Comparison of ENCODE assay signal across 15 cellular contexts in genomic region chr11:125445731-125446130, GRCh38. TPM values are rescaled to one million over a fixed set of nuclear protein-coding genes. Genes with fewer than 3 reads are reported as not detected.
DNase-seq lines count a peak whose midpoint lies in the region; ATAC-seq and TF ChIP-seq lines count a peak whose summit lies in the region.
"Had no signal": no experiment of that assay in that cellular context is flagged by ENCODE, and none has a peak within 500 bp of the region (broad histone marks: within the 10 kb centered on the region; RNA-seq: fewer than 3 reads in every experiment).

No MANE protein-coding gene starts in this region.

- H3K79me2 ChIP-seq in neural progenitor cell (ENCODE audit: low read depth): no peaks in the 10 kb centered on the region

- no peak overlapping the region for H3K9ac ChIP-seq in neural progenitor cell

- no peak overlapping the region for H3K4me3 ChIP-seq in dorsolateral prefrontal cortex
- no peak overlapping the region for H3K4me3 ChIP-seq in neural progenitor cell
- H3K4me3 ChIP-seq: A549, HAP-1 had no signal

- peaks cover 50% of the 10 kb centered on the region for H3F3A ChIP-seq in neural progenitor cell (ENCODE audit: low read depth)

- H3K4me1 Mint-ChIP-seq in neural progenitor cell: peaks cover 53% of the 10 kb centered on the region
- H3K4me1 Mint-ChIP-seq: CD4-positive, alpha-beta memory T cell had no signal

- H4K20me1 ChIP-seq in neural progenitor cell (ENCODE audit: low read depth): peaks cover 38% of the 10 kb centered on the region

- H2AFZ ChIP-seq in neural progenitor cell (replicated peaks): no peak overlapping the region

- no peaks in the 10 kb centered on the region for H3K27me3 ChIP-seq in dorsolateral prefrontal cortex
- no peaks in the 10 kb centered on the region for H3K27me3 ChIP-seq in neural progenitor cell

- H3K4me2 ChIP-seq in neural progenitor cell: no peak overlapping the region
- H3K4me2 ChIP-seq: A549 had no signal

- no peaks in the 10 kb centered on the region for H3K36me3 ChIP-seq in neural progenitor cell
- H3K36me3 ChIP-seq: BE2C, HAP-1 had no signal

- DNase-seq in caudate nucleus (lab: John Stamatoyannopoulos, UW) (no peak), dorsolateral prefrontal cortex (no peak), neural progenitor cell (ENCODE audit: low spot score) (no peak), HUDEP-2 (lab: John Stamatoyannopoulos, UW; ENCODE audit: unreplicated experiment in 76 of 76) (no peak), NCI-H510A treated with DMSO at 0.1 percent for 48 hours (lab: John Stamatoyannopoulos, UW) (no peak)
- DNase-seq: BE2C; CD4-positive, alpha-beta memory T cell; COR-L47; DMS153; DMS79 treated with DMSO at 0.1 percent for 48 hours; EL had no signal

- H3K4me3 Mint-ChIP-seq in neural progenitor cell: no peak overlapping the region
- H3K4me3 Mint-ChIP-seq: CD4-positive, alpha-beta memory T cell had no signal

- peak overlapping the region; percentile 86 for H3K27ac ChIP-seq in caudate nucleus (ENCODE audit: low read depth, low read length)
- H3K27ac ChIP-seq in dorsolateral prefrontal cortex: peak overlapping the region in 57 of 59 donors; percentile 58 to 100 (median 95)
- H3K27ac ChIP-seq in neural progenitor cell: no peak overlapping the region
- H3K27ac ChIP-seq: A549, C4-2B had no signal

- ATAC-seq in GM21619 (IDR thresholded peaks at IDR 0.05; ENCODE audit: unreplicated experiment): no peak
- ATAC-seq: A549 had no signal

- H3K27me3 Mint-ChIP-seq in neural progenitor cell (ENCODE audit: insufficient read depth, low read depth): no peaks in the 10 kb centered on the region

- H3K27ac Mint-ChIP-seq in neural progenitor cell: peak overlapping the region; percentile 90
- H3K27ac Mint-ChIP-seq: CD4-positive, alpha-beta memory T cell had no signal

- TF ChIP-seq CTCF in dorsolateral prefrontal cortex (IDR thresholded peaks at IDR 0.05 in 54 of 56, conservative IDR thresholded peaks at IDR 0.05 in 2 of 56; ENCODE audit: low read depth in 1 of 56, partially characterized antibody in 56 of 56) (no peak), neural progenitor cell (IDR thresholded peaks at IDR 0.05) (no peak)

- peaks cover 42% of the 10 kb centered on the region for H3K4me1 ChIP-seq in neural progenitor cell
- H3K4me1 ChIP-seq: A549, BE2C had no signal

- peaks cover 27% of the 10 kb centered on the region for H3K36me3 Mint-ChIP-seq in neural progenitor cell
- H3K36me3 Mint-ChIP-seq: CD4-positive, alpha-beta memory T cell had no signal

- intact Hi-C loops in dorsolateral prefrontal cortex (cut with DNase I): no loop called here

- H3K9me3 Mint-ChIP-seq in neural progenitor cell: no peaks in the 10 kb centered on the region

- no peaks in the 10 kb centered on the region for H3K9me3 ChIP-seq in neural progenitor cell (ENCODE audit: low read depth)
- H3K9me3 ChIP-seq: A549, BE2C, HAP-1 had no signal

RNA-seq across cellular contexts. Expression of gene FEZ1, which starts 50.3 kb away (rescaled TPM):
- total RNA-seq in dorsolateral prefrontal cortex (100 to 1,000 TPM; 271 to 977 (median 455) TPM), neural progenitor cell (ENCODE audit: low replicate concordance) (187 and 197 TPM in 2 replicates)
